In genomic region chr7:88214456-88214855, GRCh38 we compare ENCODE assay signal across 23 cellular contexts. TPM values are rescaled to one million over a fixed set of nuclear protein-coding genes. Genes with fewer than 3 reads are reported as not detected.
A peak's percentile ranks its signal among the peaks of the same experiment; 100 is the strongest.
DNase-seq lines count a peak whose midpoint lies in the region; ATAC-seq and FAIRE-seq lines count a peak whose summit lies in the region.
"Had no signal": no experiment of that assay in that cellular context is flagged by ENCODE, and none has a peak within 500 bp of the region (broad histone marks: within the 10 kb centered on the region; RNA-seq: fewer than 3 reads in every experiment).

No MANE protein-coding gene starts in this region.

- H3K27me3 Mint-ChIP-seq in activated naive CD8-positive, alpha-beta T cell, result no peaks in the 10 kb centered on the region
- no peaks in the 10 kb centered on the region for H3K27me3 Mint-ChIP-seq in activated naive CD8-positive, alpha-beta T cell treated with anti-CD3 and anti-CD28 coated beads for 36 hours
- no peaks in the 10 kb centered on the region for H3K27me3 Mint-ChIP-seq in T-helper 17 cell
- H3K27me3 Mint-ChIP-seq: B cell, IgD-negative memory B cell had no signal

- no peak overlapping the region for H3K4me3 Mint-ChIP-seq in activated naive CD8-positive, alpha-beta T cell
- no peak overlapping the region for H3K4me3 Mint-ChIP-seq in activated naive CD8-positive, alpha-beta T cell treated with anti-CD3 and anti-CD28 coated beads for 36 hours
- H3K4me3 Mint-ChIP-seq in T-helper 17 cell, result no peak overlapping the region
- H3K4me3 Mint-ChIP-seq: B cell, CD14-positive monocyte had no signal

- no peaks in the 10 kb centered on the region for H3K9me3 Mint-ChIP-seq in activated naive CD8-positive, alpha-beta T cell (ENCODE audit: low read depth)
- H3K9me3 Mint-ChIP-seq in activated naive CD8-positive, alpha-beta T cell treated with anti-CD3 and anti-CD28 coated beads for 36 hours, result no peaks in the 10 kb centered on the region
- H3K9me3 Mint-ChIP-seq: CD14-positive monocyte, IgD-negative memory B cell had no signal

- peak overlapping the region; percentile 59 for H3K27ac Mint-ChIP-seq in activated naive CD8-positive, alpha-beta T cell
- H3K27ac Mint-ChIP-seq in activated naive CD8-positive, alpha-beta T cell treated with anti-CD3 and anti-CD28 coated beads for 36 hours, result no peak overlapping the region
- peak overlapping the region; percentile 76 for H3K27ac Mint-ChIP-seq in T-helper 17 cell
- H3K27ac Mint-ChIP-seq: B cell, IgD-negative memory B cell had no signal

- DNase-seq in activated naive CD8-positive, alpha-beta T cell treated with anti-CD3 and anti-CD28 coated beads for 36 hours, result no peak
- DNase-seq in T-helper 17 cell (no peak), frontal cortex (ENCODE audit: low spot score in 2 of 2) (no peak), NCI-H446 treated with DMSO at 0.1 percent for 48 hours (lab: John Stamatoyannopoulos, UW) (no peak), DMS153 (lab: John Stamatoyannopoulos, UW) (no peak)
- DNase-seq in activated CD4-positive, alpha-beta T cell treated with anti-CD3 and anti-CD28 coated beads, Interleukin-2, amount 50 U/mL, for 4 hours, result no peak
- DNase-seq: DMS79, MV-4-11, NCI-H1105 treated with DMSO at 0.1 percent for 48 hours, NCI-H2029 treated with DMSO at 0.1 percent for 48 hours, NCI-H2171, NCI-H345, NCI-H524 treated with DMSO at 0.1 percent for 48 hours, NCI-H82 had no signal

- peaks cover 8% of the 10 kb centered on the region for H3K36me3 Mint-ChIP-seq in activated naive CD8-positive, alpha-beta T cell
- peaks cover 34% of the 10 kb centered on the region for H3K36me3 Mint-ChIP-seq in activated naive CD8-positive, alpha-beta T cell treated with anti-CD3 and anti-CD28 coated beads for 36 hours
- H3K36me3 Mint-ChIP-seq in T-helper 17 cell (ENCODE audit: low read depth), result peaks cover 10% of the 10 kb centered on the region

- no peaks in the 10 kb centered on the region for H3K9me3 ChIP-seq in T-helper 17 cell (ENCODE audit: control insufficient read depth, low read length, poor library complexity, severe bottlenecking)

- ATAC-seq in T-helper 17 cell (no peak), GM18907 (IDR thresholded peaks at IDR 0.05; ENCODE audit: unreplicated experiment) (no peak)
- ATAC-seq: GM12878, Panc1, SK-N-SH treated with all-trans-retinoic acid at 6 μM for 48 hours had no signal

- peaks cover 35% of the 10 kb centered on the region for H3K4me1 Mint-ChIP-seq in activated naive CD8-positive, alpha-beta T cell (ENCODE audit: low read depth)
- peaks cover 33% of the 10 kb centered on the region for H3K4me1 Mint-ChIP-seq in activated naive CD8-positive, alpha-beta T cell treated with anti-CD3 and anti-CD28 coated beads for 36 hours
- H3K4me1 Mint-ChIP-seq in T-helper 17 cell, result peaks cover 31% of the 10 kb centered on the region

- peak; percentile 98 for FAIRE-seq in frontal cortex (lab: Jason Lieb, UNC)
- FAIRE-seq: GM12878, H1 had no signal

RNA-seq across cellular contexts. Expression of gene SRI, which starts 5.4 kb away (rescaled TPM):
- total RNA-seq in activated naive CD8-positive, alpha-beta T cell treated with anti-CD3 and anti-CD28 coated beads for 36 hours, result 100 to 1,000 TPM; 201 to 206 TPM
- total RNA-seq in T-helper 17 cell (10 to 100 TPM; 58.1 to 65.8 TPM), frontal cortex (87.6 TPM)
